ENCODE assay signal across 21 cellular contexts in the genomic region with DNA sequence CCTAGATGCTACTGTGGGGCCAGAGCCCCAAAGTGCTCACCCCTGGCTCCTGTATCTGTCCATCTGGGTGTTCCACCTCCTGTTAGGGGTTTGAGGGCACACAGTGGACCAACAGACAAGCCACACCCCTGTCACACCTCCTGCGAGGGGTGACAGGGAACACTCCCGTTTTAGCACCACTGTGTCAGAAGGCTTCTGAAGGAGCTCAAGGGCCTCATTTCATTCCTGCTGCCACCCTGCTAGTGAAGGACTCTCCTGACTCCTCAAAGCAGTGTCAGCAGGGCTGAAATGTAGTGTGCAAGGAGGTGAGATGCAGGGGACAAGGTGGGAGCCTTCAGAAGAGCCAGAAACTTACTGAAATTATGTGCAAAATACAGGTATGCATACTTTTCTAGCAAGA.
"Had no signal": no experiment of that assay in that cellular context is flagged by ENCODE, and none has a peak within 500 bp of the region (broad histone marks: within the 10 kb centered on the region; RNA-seq: fewer than 3 reads in every experiment).

No MANE protein-coding gene starts in this region.

- H3K36me3 ChIP-seq: colonic mucosa, gastrocnemius medialis, neural progenitor cell, sigmoid colon, thoracic aorta, vagina had no signal

- H3K27me3 ChIP-seq: colonic mucosa, gastrocnemius medialis, neural progenitor cell, sigmoid colon, tibial nerve, vagina had no signal

- ATAC-seq: esophagus mucosa; gastrocnemius medialis; mucosa of descending colon; naive thymus-derived CD4-positive, alpha-beta T cell; stimulated activated naive B cell treated with anti-CD40 and anti-IgM and Interleukin-4, amounts not matched to agents 10 μg/mL and 1 μg/mL and 100 μg/mL, for 72 hours had no signal

- H3K9me3 ChIP-seq: colonic mucosa, gastrocnemius medialis, mucosa of descending colon, sigmoid colon, thoracic aorta, tibial nerve, vagina had no signal

- H3K27ac ChIP-seq: colonic mucosa, epithelial cell of prostate, gastrocnemius medialis, neural progenitor cell, parathyroid adenoma, sigmoid colon, thoracic aorta, tibial nerve, vagina had no signal

- H3K4me1 ChIP-seq: colonic mucosa, gastrocnemius medialis, neural progenitor cell, parathyroid adenoma, sigmoid colon, tibial nerve, vagina had no signal

- H3K4me3 ChIP-seq: colonic mucosa, gastrocnemius medialis, mucosa of descending colon, neural progenitor cell, sigmoid colon, thoracic aorta, tibial nerve, vagina had no signal

- DNase-seq: colonic mucosa; effector CD8-positive, alpha-beta T cell; endodermal cell; foreskin fibroblast; gastrocnemius medialis; head of caudate nucleus; hippocampal formation; islet precursor cell; kidney glomerular epithelial cell; mesenchymal stem cell; mucosa of descending colon; naive thymus-derived CD4-positive, alpha-beta T cell; sigmoid colon; stimulated activated naive B cell treated with anti-CD40 and anti-IgM and Interleukin-4, amounts not matched to agents 10 μg/mL and 1 μg/mL and 100 μg/mL, for 72 hours had no signal
